Comparison of ENCODE assay signal across 26 cellular contexts in genomic region chr1:66296901-66297300, GRCh38.
"Had no signal": no experiment of that assay in that cellular context is flagged by ENCODE, and none has a peak within 500 bp of the region (broad histone marks: within the 10 kb centered on the region; RNA-seq: fewer than 3 reads in every experiment).

No MANE protein-coding gene starts in this region.

- ATAC-seq: activated CD4-positive, alpha-beta T cell treated with anti-CD3 and anti-CD28 coated beads for 36 hours; activated naive CD8-positive, alpha-beta T cell treated with anti-CD3 and anti-CD28 coated beads, Interleukin-2, amount 50 U/mL, for 24 hours; esophagus mucosa; gastroesophageal sphincter; left colon; stimulated activated effector memory CD8-positive, alpha-beta T cell treated with anti-CD3 and anti-CD28 coated beads, Interleukin-12 subunit alpha, Interleukin-12 subunit beta, amount 100 ng/mL, for 72 hours; stimulated activated naive CD8-positive, alpha-beta T cell treated with anti-CD3 and anti-CD28 coated beads, Interleukin-15, amount 100 ng/mL, for 72 hours had no signal

- H3K36me3 Mint-ChIP-seq: mesothelial cell of epicardium; naive B cell; stimulated activated effector memory CD8-positive, alpha-beta T cell treated with anti-CD3 and anti-CD28 coated beads, Interleukin-12 subunit alpha, Interleukin-12 subunit beta, amount 100 ng/mL, for 72 hours had no signal

- H3K27ac ChIP-seq: gastroesophageal sphincter, hepatocyte, neutrophil, tibial artery had no signal

- H2AFZ ChIP-seq: hepatocyte had no signal

- H3K27me3 Mint-ChIP-seq: activated CD4-positive, alpha-beta T cell treated with anti-CD3 and anti-CD28 coated beads for 36 hours; activated naive CD4-positive, alpha-beta T cell treated with anti-CD3 and anti-CD28 coated beads, Interleukin-2, amount 10 ng/mL, durations not matched to agents 7 days and 5 days; activated naive CD8-positive, alpha-beta T cell treated with anti-CD3 and anti-CD28 coated beads, Interleukin-2, amount 50 U/mL, for 24 hours; central memory CD8-positive, alpha-beta T cell; dendritic cell treated with granulocyte-macrophage colony-stimulating factor and Interleukin-4, amounts not matched to agents 40 ng/mL and 50 ng/mL, for 4 days; naive B cell; stimulated activated naive CD8-positive, alpha-beta T cell treated with anti-CD3 and anti-CD28 coated beads, Interleukin-15, amount 100 ng/mL, for 72 hours had no signal

- H3K27ac Mint-ChIP-seq: activated CD4-positive, alpha-beta T cell treated with anti-CD3 and anti-CD28 coated beads for 36 hours; activated naive CD4-positive, alpha-beta T cell treated with anti-CD3 and anti-CD28 coated beads, Interleukin-2, amount 10 ng/mL, durations not matched to agents 7 days and 5 days; activated naive CD8-positive, alpha-beta T cell treated with anti-CD3 and anti-CD28 coated beads, Interleukin-2, amount 50 U/mL, for 24 hours; dendritic cell treated with granulocyte-macrophage colony-stimulating factor and Interleukin-4, amounts not matched to agents 40 ng/mL and 50 ng/mL, for 4 days; endodermal cell; mesothelial cell of epicardium; naive B cell; nephron progenitor cell; stimulated activated effector memory CD8-positive, alpha-beta T cell treated with anti-CD3 and anti-CD28 coated beads, Interleukin-12 subunit alpha, Interleukin-12 subunit beta, amount 100 ng/mL, for 72 hours; stimulated activated naive CD8-positive, alpha-beta T cell treated with anti-CD3 and anti-CD28 coated beads, Interleukin-15, amount 100 ng/mL, for 72 hours had no signal

- H3K9me3 ChIP-seq: gastroesophageal sphincter, neutrophil, tibial artery had no signal

- H3K4me3 ChIP-seq: gastroesophageal sphincter, hepatocyte, tibial artery had no signal

- H3K9me3 Mint-ChIP-seq: activated naive CD4-positive, alpha-beta T cell treated with anti-CD3 and anti-CD28 coated beads, Interleukin-2, amount 10 ng/mL, durations not matched to agents 7 days and 5 days; activated naive CD8-positive, alpha-beta T cell treated with anti-CD3 and anti-CD28 coated beads, Interleukin-2, amount 50 U/mL, for 24 hours; central memory CD8-positive, alpha-beta T cell; dendritic cell treated with granulocyte-macrophage colony-stimulating factor and Interleukin-4, amounts not matched to agents 40 ng/mL and 50 ng/mL, for 4 days; endodermal cell; naive B cell; nephron progenitor cell; stimulated activated effector memory CD8-positive, alpha-beta T cell treated with anti-CD3 and anti-CD28 coated beads, Interleukin-12 subunit alpha, Interleukin-12 subunit beta, amount 100 ng/mL, for 72 hours; stimulated activated naive CD8-positive, alpha-beta T cell treated with anti-CD3 and anti-CD28 coated beads, Interleukin-15, amount 100 ng/mL, for 72 hours had no signal

- H3K4me3 Mint-ChIP-seq: activated CD4-positive, alpha-beta T cell treated with anti-CD3 and anti-CD28 coated beads for 36 hours; activated naive CD4-positive, alpha-beta T cell treated with anti-CD3 and anti-CD28 coated beads, Interleukin-2, amount 10 ng/mL, durations not matched to agents 7 days and 5 days; activated naive CD8-positive, alpha-beta T cell treated with anti-CD3 and anti-CD28 coated beads, Interleukin-2, amount 50 U/mL, for 24 hours; central memory CD8-positive, alpha-beta T cell; dendritic cell treated with granulocyte-macrophage colony-stimulating factor and Interleukin-4, amounts not matched to agents 40 ng/mL and 50 ng/mL, for 4 days; endodermal cell; mesothelial cell of epicardium; naive B cell; nephron progenitor cell; stimulated activated effector memory CD8-positive, alpha-beta T cell treated with anti-CD3 and anti-CD28 coated beads, Interleukin-12 subunit alpha, Interleukin-12 subunit beta, amount 100 ng/mL, for 72 hours; stimulated activated naive CD8-positive, alpha-beta T cell treated with anti-CD3 and anti-CD28 coated beads, Interleukin-15, amount 100 ng/mL, for 72 hours had no signal

- H3K36me3 ChIP-seq: gastroesophageal sphincter, neutrophil, tibial artery had no signal

- H3K79me2 ChIP-seq: hepatocyte had no signal

- DNase-seq: activated CD4-positive, alpha-beta T cell treated with anti-CD3 and anti-CD28 coated beads for 36 hours; activated CD4-positive, alpha-beta T cell treated with anti-CD3 and anti-CD28 coated beads, Interleukin-2, amount 50 U/mL, for 48 hours; activated CD4-positive, CD25-positive, alpha-beta regulatory T cell; activated CD8-positive, alpha-beta memory T cell treated with anti-CD3 and anti-CD28 coated beads for 24 hours; activated gamma-delta T cell; activated naive CD4-positive, alpha-beta T cell treated with anti-CD3 and anti-CD28 coated beads, Interleukin-2, amount 10 ng/mL, durations not matched to agents 7 days and 5 days; activated naive CD8-positive, alpha-beta T cell treated with anti-CD3 and anti-CD28 coated beads, Interleukin-2, amount 50 U/mL, for 24 hours; amygdala; endodermal cell; kidney; left colon; naive B cell; nephron progenitor cell; small intestine; stimulated activated CD4-positive, alpha-beta T cell treated with anti-CD3 and anti-CD28 coated beads, Interleukin-4, amount 100 ng/mL, for 24 hours; stimulated activated naive CD8-positive, alpha-beta T cell treated with anti-CD3 and anti-CD28 coated beads, Interleukin-15, amount 100 ng/mL, for 72 hours; substantia nigra; tibial artery had no signal

- H3K4me2 ChIP-seq: hepatocyte had no signal

- H3K27me3 ChIP-seq: gastroesophageal sphincter, hepatocyte, neutrophil, tibial artery had no signal
